2 cellular contexts compared by ENCODE assay signal in genomic region chr1:8438449-8438848, GRCh38.
TF ChIP-seq lines count a peak whose summit lies in the region.

No MANE protein-coding gene starts in this region.

TF ChIP-seq in SK-N-SH, 30 proteins besides CTCF, POLR2A, EP300 and RAD21 (continued from another document):
- TF ChIP-seq, protein P1, sequence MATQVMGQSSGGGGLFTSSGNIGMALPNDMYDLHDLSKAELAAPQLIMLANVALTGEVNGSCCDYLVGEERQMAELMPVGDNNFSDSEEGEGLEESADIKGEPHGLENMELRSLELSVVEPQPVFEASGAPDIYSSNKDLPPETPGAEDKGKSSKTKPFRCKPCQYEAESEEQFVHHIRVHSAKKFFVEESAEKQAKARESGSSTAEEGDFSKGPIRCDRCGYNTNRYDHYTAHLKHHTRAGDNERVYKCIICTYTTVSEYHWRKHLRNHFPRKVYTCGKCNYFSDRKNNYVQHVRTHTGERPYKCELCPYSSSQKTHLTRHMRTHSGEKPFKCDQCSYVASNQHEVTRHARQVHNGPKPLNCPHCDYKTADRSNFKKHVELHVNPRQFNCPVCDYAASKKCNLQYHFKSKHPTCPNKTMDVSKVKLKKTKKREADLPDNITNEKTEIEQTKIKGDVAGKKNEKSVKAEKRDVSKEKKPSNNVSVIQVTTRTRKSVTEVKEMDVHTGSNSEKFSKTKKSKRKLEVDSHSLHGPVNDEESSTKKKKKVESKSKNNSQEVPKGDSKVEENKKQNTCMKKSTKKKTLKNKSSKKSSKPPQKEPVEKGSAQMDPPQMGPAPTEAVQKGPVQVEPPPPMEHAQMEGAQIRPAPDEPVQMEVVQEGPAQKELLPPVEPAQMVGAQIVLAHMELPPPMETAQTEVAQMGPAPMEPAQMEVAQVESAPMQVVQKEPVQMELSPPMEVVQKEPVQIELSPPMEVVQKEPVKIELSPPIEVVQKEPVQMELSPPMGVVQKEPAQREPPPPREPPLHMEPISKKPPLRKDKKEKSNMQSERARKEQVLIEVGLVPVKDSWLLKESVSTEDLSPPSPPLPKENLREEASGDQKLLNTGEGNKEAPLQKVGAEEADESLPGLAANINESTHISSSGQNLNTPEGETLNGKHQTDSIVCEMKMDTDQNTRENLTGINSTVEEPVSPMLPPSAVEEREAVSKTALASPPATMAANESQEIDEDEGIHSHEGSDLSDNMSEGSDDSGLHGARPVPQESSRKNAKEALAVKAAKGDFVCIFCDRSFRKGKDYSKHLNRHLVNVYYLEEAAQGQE (IDR thresholded peaks at IDR 0.05; ENCODE audit: low read depth, low read length) = no peak
- TF ChIP-seq MEF2A (IDR thresholded peaks at IDR 0.05; ENCODE audit: borderline replicate concordance, low read depth) = no peak

TF ChIP-seq in SK-N-SH treated with all-trans-retinoic acid at 6 μM for 48 hours, 23 proteins besides CTCF, POLR2A, EP300 and RAD21 (continued from another document):
- TF ChIP-seq ZNF70 (CRISPR knock-in tag; IDR thresholded peaks at IDR 0.05) = no peak
- no peak for TF ChIP-seq ZNF8 (CRISPR knock-in tag; IDR thresholded peaks at IDR 0.05)
- TF ChIP-seq CSDC2 (CRISPR knock-in tag; IDR thresholded peaks at IDR 0.05) = no peak
TF ChIP-seq in SK-N-SH treated with all-trans-retinoic acid at 6 μM for 48 hours: peak in this region for 0.
